Comparison of ENCODE assay signal across 13 cellular contexts in genomic region chr20:13941031-13941430, GRCh38.
A peak's percentile ranks its signal among the peaks of the same experiment; 100 is the strongest.
DNase-seq lines count a peak whose midpoint lies in the region.
"Had no signal": no experiment of that assay in that cellular context is flagged by ENCODE, and none has a peak within 500 bp of the region (broad histone marks: within the 10 kb centered on the region; RNA-seq: fewer than 3 reads in every experiment).

No MANE protein-coding gene starts in this region.

- DNase-seq in NOMO-1 treated with DMSO at 0.1 percent for 48 hours (lab: John Stamatoyannopoulos, UW; ENCODE audit: unreplicated experiment) (peak; percentile 1), NOMO-1 treated with dmso at 0.1 percent for 144 hours (lab: John Stamatoyannopoulos, UW; ENCODE audit: unreplicated experiment) (no peak), islet precursor cell (peak; percentile 4), DMS 273 treated with DMSO at 0.1 percent for 48 hours (lab: John Stamatoyannopoulos, UW) (no peak), dedifferentiated amniotic fluid mesenchymal stem cell (ENCODE audit: extremely low spot score) (no peak)
- DNase-seq: AML-193; Caco-2; Calu3; CD4-positive, alpha-beta T cell; CD8-positive, alpha-beta T cell; DMS153; DMS79 treated with DMSO at 0.1 percent for 48 hours; GF-D8 had no signal

Comparison
In these comparisons a context has a peak if more than half of its experiments do, and no peak if none do; other contexts are left out.
1. DNase-seq: peak in NOMO-1 treated with DMSO at 0.1 percent for 48 hours (single experiment) and islet precursor cell (single experiment); none in NOMO-1 treated with dmso at 0.1 percent for 144 hours (single experiment), DMS 273 treated with DMSO at 0.1 percent for 48 hours (single experiment) and dedifferentiated amniotic fluid mesenchymal stem cell (single experiment).